Comparison of ENCODE assay signal across 10 cellular contexts in genomic region chr11:131038597-131038996, GRCh38.
DNase-seq lines count a peak whose midpoint lies in the region; ATAC-seq, FAIRE-seq and TF ChIP-seq lines count a peak whose summit lies in the region.
"Had no signal": no experiment of that assay in that cellular context is flagged by ENCODE, and none has a peak within 500 bp of the region (broad histone marks: within the 10 kb centered on the region; RNA-seq: fewer than 3 reads in every experiment).

No MANE protein-coding gene starts in this region.

- no TSS peak for BruUV-seq in HepG2 (replicated peaks; lab: Mats Ljungman, UMichigan)

- peaks cover 1 to 22% of the 10 kb centered on the region in 2 experiments; a peak in 3 of 5 replicates for H3K27me3 ChIP-seq in HepG2 (ENCODE audit: control insufficient read depth in 1 of 2, insufficient read depth in 2 of 2, low read length in 2 of 2)
- H3K27me3 ChIP-seq in right lobe of liver = no peaks in the 10 kb centered on the region
- H3K27me3 ChIP-seq in dorsolateral prefrontal cortex = peaks cover 0 to 5% (median 0%) of the 10 kb centered on the region in 45 donors
- peaks cover 0 to 13% (median 0%) of the 10 kb centered on the region in 7 donors for H3K27me3 ChIP-seq in spleen (replicated peaks in 1 of 7)

- no peaks in the 10 kb centered on the region for H4K20me1 ChIP-seq in HepG2 (ENCODE audit: insufficient read depth, low read length)

- DNase-seq in HepG2 (ENCODE audit: low spot score) (no peak), right lobe of liver (no peak), M059J (ENCODE audit: low read depth) (peak; percentile 46), dorsolateral prefrontal cortex (no peak), spleen (no peak), epidermal melanocyte (ENCODE audit: insufficient read length, low spot score) (no peak), NCI-H1048 (lab: John Stamatoyannopoulos, UW) (no peak)
- no peak for DNase-seq in stimulated activated CD4-positive, alpha-beta T cell treated with anti-CD3 and anti-CD28 coated beads, Interleukin-1b, Interleukin-23, amount 100 ng/mL, for 48 hours
- DNase-seq: foreskin melanocyte, PC-9 had no signal

- no peaks in the 10 kb centered on the region for H3K79me2 ChIP-seq in HepG2 (ENCODE audit: insufficient read depth, low read length)

- in situ Hi-C loops in HepG2 (cut with HindIII; ENCODE audit: extremely low pct_ligation_motif_present, low pct_unique_long_range_greater_than_20kb) = no loop called here

- 4% methylated on average over 5 of the region's 5 CpGs for WGBS in HepG2 (ENCODE audit: low lambda C conversion rate)
- WGBS in right lobe of liver (ENCODE audit: insufficient coverage, low coverage, low lambda C conversion rate, missing lambda C conversion rate) = 12% methylated on average over 5 of the region's 5 CpGs
- WGBS in spleen, 5 donors = 29 to 44% (median 35%) methylated on average over 5 of the region's 5 CpGs

- TF ChIP-seq POLR2A in HepG2 (IDR thresholded peaks at IDR 0.05; ENCODE audit: insufficient read depth in 1 of 2, low read depth in 2 of 2, low read length in 2 of 2) (no peak), right lobe of liver (IDR thresholded peaks at IDR 0.05) (no peak), spleen (IDR thresholded peaks at IDR 0.05) (no peak)

- no peak for FAIRE-seq in HepG2 (lab: Jason Lieb, UNC)

- TF ChIP-seq CTCF in HepG2 (CRISPR knock-in tag; IDR thresholded peaks at IDR 0.05) (0 out of 2 replicates have a peak, but pooled peaks have one; percentile 16), right lobe of liver (IDR thresholded peaks at IDR 0.05) (peak in 1 of 4 donors; percentile 18), dorsolateral prefrontal cortex (IDR thresholded peaks at IDR 0.05 in 54 of 56, conservative IDR thresholded peaks at IDR 0.05 in 2 of 56; ENCODE audit: low read depth in 1 of 56, partially characterized antibody in 56 of 56) (peak in 39 of 56 donors; percentile 11 to 44 (median 24)), spleen (IDR thresholded peaks at IDR 0.05 in 8 of 11, conservative IDR thresholded peaks at IDR 0.05 in 3 of 11) (no peak)

- H3K36me3 ChIP-seq in HepG2 (replicated peaks in 1 of 2; ENCODE audit: control insufficient read depth in 1 of 2, insufficient read depth in 2 of 2, low read length in 2 of 2) = no peaks in the 10 kb centered on the region
- H3K36me3 ChIP-seq in right lobe of liver = no peaks in the 10 kb centered on the region
- H3K36me3 ChIP-seq in spleen = no peaks in the 10 kb centered on the region

- intact Hi-C loops in HepG2 (cut with micrococcal nuclease; ENCODE audit: unreplicated experiment) = loop anchor here (1.0 kb wide), 1 partner anchor 636 kb away; no protein-coding TSS in a partner anchor
- intact Hi-C loops in right lobe of liver (cut with DNase I) = no loop called here
- intact Hi-C loops in dorsolateral prefrontal cortex (cut with DNase I) = no loop called here
- intact Hi-C loops in spleen (cut with DNase I; ENCODE audit: low total_unique reads) = no loop called here

- POLR2A ChIA-PET in HepG2 (lab: Yijun Ruan, JAX) = no interaction called here

- H3K4me1 ChIP-seq in HepG2 (ENCODE audit: insufficient read depth, low read length) (no peaks in the 10 kb centered on the region), right lobe of liver (no peaks in the 10 kb centered on the region), spleen (no peaks in the 10 kb centered on the region)

- no peak for TF ChIP-seq EP300 in HepG2 (IDR thresholded peaks at IDR 0.05; ENCODE audit: low read depth in 2 of 2, low read length in 2 of 2)
- no peak for TF ChIP-seq EP300 in HepG2 (CRISPR knock-in tag; IDR thresholded peaks at IDR 0.05; ENCODE audit: borderline replicate concordance)

- H3K4me3 ChIP-seq in HepG2 (replicated peaks in 1 of 3; ENCODE audit: insufficient read depth in 1 of 3, low read depth in 2 of 3, low read length in 3 of 3) (no peak overlapping the region), right lobe of liver (no peak overlapping the region), dorsolateral prefrontal cortex (no peak overlapping the region), spleen (no peak overlapping the region)
- H3K4me3 ChIP-seq: PC-9 had no signal

- TF ChIP-seq RAD21 in HepG2 (CRISPR knock-in tag; IDR thresholded peaks at IDR 0.05) = no peak

- ATAC-seq in HepG2 (peak; percentile 72), right lobe of liver (no peak)

- H3K9ac ChIP-seq in HepG2 (ENCODE audit: insufficient read depth, low read depth, low read length) = no peak overlapping the region

- H3K4me2 ChIP-seq in HepG2 (ENCODE audit: low read depth, low read length) = no peak overlapping the region
- H3K4me2 ChIP-seq: PC-9 had no signal

- H3K9me3 ChIP-seq in HepG2 (ENCODE audit: low read length) (no peaks in the 10 kb centered on the region), right lobe of liver (no peaks in the 10 kb centered on the region), spleen (no peaks in the 10 kb centered on the region)

- CTCF ChIA-PET in HepG2 (lab: Yijun Ruan, JAX; ENCODE audit: low intra/inter-chr PET ratio, low total read pairs) = interaction anchor here (1.5 kb wide), 1 partner anchor 116 kb away, joined by 3 read pairs; no protein-coding TSS in a partner anchor

- H2AFZ ChIP-seq in HepG2 (ENCODE audit: low read length) = no peak overlapping the region
- H2AFZ ChIP-seq: PC-9 had no signal

- H3K27ac ChIP-seq in HepG2 (ENCODE audit: extremely low read length, insufficient read depth, low read length) (no peak overlapping the region), right lobe of liver (no peak overlapping the region), dorsolateral prefrontal cortex (no peak overlapping the region), spleen (no peak overlapping the region)
- H3K27ac ChIP-seq: PC-9 had no signal

TF ChIP-seq in HepG2, 621 proteins besides CTCF, POLR2A, EP300 and RAD21:
- TF ChIP-seq KDM6A (CRISPR knock-in tag; IDR thresholded peaks at IDR 0.05; ENCODE audit: low read depth) = no peak
- TF ChIP-seq ZNF329 (CRISPR knock-in tag; IDR thresholded peaks at IDR 0.05; ENCODE audit: low read depth) = no peak
- no peak for TF ChIP-seq MXD4 (CRISPR knock-in tag; IDR thresholded peaks at IDR 0.05)
- no peak for TF ChIP-seq MXD1 (CRISPR knock-in tag; IDR thresholded peaks at IDR 0.05)
- no peak for TF ChIP-seq HOXD1 (CRISPR knock-in tag; IDR thresholded peaks at IDR 0.05)
- no peak for TF ChIP-seq NFRKB (IDR thresholded peaks at IDR 0.05)
- TF ChIP-seq ZSCAN29 (CRISPR knock-in tag; conservative IDR thresholded peaks at IDR 0.05) = no peak
- TF ChIP-seq POLR2G (IDR thresholded peaks at IDR 0.05; ENCODE audit: low read depth, low read length) = no peak
- no peak for TF ChIP-seq ISX (CRISPR knock-in tag; conservative IDR thresholded peaks at IDR 0.05)
- TF ChIP-seq ZNF629 (CRISPR knock-in tag; conservative IDR thresholded peaks at IDR 0.05) = no peak
- no peak for TF ChIP-seq HOXA7 (CRISPR knock-in tag; IDR thresholded peaks at IDR 0.05)
- TF ChIP-seq ETV6 (CRISPR knock-in tag; conservative IDR thresholded peaks at IDR 0.05) = no peak
- TF ChIP-seq FIP1L1 (IDR thresholded peaks at IDR 0.05; ENCODE audit: borderline replicate concordance, insufficient read depth, low read depth, low read length) = no peak
- TF ChIP-seq THAP8 (CRISPR knock-in tag; IDR thresholded peaks at IDR 0.05; ENCODE audit: borderline replicate concordance) = no peak
- no peak for TF ChIP-seq SPEN (CRISPR knock-in tag; IDR thresholded peaks at IDR 0.05; ENCODE audit: low read depth)
- TF ChIP-seq MNT (IDR thresholded peaks at IDR 0.05) = no peak

Comparison
In these comparisons a context has a peak if more than half of its experiments do, and no peak if none do; other contexts are left out.
1. CTCF ChIP-seq: peak in HepG2 (single experiment) and dorsolateral prefrontal cortex (39 of 56); none in spleen (0 of 11).